In the genomic region with DNA sequence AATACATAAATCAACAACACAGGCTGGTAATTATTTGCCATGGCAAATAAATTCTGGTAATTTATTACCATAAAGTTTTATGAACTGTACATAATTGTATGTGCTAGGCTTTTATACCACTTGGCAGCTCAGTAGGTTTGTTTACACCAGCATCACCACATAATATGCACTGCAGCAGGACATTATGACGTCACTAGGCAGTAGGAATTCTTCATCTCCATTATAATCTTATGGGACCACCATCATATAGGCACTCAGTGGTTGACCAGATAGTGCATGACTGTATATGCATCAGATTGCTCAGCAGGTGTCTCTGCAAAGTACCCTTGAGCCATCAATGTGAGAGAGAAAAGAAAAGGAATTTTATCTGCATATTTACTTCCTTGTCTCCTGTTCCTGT, we compare ENCODE assay signal across 1 cellular context.
TF ChIP-seq lines count a peak whose summit lies in the region.

No MANE protein-coding gene starts in this region.

TF ChIP-seq in GM23338, 12 proteins besides CTCF, POLR2A, EP300 and RAD21 (continued from another document):
- TF ChIP-seq, protein P1, sequence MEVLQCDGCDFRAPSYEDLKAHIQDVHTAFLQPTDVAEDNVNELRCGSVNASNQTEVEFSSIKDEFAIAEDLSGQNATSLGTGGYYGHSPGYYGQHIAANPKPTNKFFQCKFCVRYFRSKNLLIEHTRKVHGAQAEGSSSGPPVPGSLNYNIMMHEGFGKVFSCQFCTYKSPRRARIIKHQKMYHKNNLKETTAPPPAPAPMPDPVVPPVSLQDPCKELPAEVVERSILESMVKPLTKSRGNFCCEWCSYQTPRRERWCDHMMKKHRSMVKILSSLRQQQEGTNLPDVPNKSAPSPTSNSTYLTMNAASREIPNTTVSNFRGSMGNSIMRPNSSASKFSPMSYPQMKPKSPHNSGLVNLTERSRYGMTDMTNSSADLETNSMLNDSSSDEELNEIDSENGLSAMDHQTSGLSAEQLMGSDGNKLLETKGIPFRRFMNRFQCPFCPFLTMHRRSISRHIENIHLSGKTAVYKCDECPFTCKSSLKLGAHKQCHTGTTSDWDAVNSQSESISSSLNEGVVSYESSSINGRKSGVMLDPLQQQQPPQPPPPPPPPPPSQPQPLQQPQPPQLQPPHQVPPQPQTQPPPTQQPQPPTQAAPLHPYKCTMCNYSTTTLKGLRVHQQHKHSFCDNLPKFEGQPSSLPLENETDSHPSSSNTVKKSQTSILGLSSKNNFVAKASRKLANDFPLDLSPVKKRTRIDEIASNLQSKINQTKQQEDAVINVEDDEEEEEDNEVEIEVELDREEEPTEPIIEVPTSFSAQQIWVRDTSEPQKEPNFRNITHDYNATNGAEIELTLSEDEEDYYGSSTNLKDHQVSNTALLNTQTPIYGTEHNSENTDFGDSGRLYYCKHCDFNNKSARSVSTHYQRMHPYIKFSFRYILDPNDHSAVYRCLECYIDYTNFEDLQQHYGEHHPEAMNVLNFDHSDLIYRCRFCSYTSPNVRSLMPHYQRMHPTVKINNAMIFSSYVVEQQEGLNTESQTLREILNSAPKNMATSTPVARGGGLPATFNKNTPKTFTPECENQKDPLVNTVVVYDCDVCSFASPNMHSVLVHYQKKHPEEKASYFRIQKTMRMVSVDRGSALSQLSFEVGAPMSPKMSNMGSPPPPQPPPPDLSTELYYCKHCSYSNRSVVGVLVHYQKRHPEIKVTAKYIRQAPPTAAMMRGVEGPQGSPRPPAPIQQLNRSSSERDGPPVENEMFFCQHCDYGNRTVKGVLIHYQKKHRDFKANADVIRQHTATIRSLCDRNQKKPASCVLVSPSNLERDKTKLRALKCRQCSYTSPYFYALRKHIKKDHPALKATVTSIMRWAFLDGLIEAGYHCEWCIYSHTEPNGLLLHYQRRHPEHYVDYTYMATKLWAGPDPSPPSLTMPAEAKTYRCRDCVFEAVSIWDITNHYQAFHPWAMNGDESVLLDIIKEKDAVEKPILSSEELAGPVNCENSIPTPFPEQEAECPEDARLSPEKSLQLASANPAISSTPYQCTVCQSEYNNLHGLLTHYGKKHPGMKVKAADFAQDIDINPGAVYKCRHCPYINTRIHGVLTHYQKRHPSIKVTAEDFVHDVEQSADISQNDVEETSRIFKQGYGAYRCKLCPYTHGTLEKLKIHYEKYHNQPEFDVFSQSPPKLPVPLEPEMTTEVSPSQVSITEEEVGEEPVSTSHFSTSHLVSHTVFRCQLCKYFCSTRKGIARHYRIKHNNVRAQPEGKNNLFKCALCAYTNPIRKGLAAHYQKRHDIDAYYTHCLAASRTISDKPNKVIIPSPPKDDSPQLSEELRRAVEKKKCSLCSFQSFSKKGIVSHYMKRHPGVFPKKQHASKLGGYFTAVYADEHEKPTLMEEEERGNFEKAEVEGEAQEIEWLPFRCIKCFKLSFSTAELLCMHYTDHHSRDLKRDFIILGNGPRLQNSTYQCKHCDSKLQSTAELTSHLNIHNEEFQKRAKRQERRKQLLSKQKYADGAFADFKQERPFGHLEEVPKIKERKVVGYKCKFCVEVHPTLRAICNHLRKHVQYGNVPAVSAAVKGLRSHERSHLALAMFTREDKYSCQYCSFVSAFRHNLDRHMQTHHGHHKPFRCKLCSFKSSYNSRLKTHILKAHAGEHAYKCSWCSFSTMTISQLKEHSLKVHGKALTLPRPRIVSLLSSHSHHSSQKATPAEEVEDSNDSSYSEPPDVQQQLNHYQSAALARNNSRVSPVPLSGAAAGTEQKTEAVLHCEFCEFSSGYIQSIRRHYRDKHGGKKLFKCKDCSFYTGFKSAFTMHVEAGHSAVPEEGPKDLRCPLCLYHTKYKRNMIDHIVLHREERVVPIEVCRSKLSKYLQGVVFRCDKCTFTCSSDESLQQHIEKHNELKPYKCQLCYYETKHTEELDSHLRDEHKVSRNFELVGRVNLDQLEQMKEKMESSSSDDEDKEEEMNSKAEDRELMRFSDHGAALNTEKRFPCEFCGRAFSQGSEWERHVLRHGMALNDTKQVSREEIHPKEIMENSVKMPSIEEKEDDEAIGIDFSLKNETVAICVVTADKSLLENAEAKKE (CRISPR knock-in tag; IDR thresholded peaks at IDR 0.05), result no peak
- no peak for TF ChIP-seq NANOG (IDR thresholded peaks at IDR 0.05; ENCODE audit: borderline replicate concordance)
- TF ChIP-seq EZH2phosphoT487 (IDR thresholded peaks at IDR 0.05; ENCODE audit: unreplicated experiment), result no peak
- TF ChIP-seq, protein P2, sequence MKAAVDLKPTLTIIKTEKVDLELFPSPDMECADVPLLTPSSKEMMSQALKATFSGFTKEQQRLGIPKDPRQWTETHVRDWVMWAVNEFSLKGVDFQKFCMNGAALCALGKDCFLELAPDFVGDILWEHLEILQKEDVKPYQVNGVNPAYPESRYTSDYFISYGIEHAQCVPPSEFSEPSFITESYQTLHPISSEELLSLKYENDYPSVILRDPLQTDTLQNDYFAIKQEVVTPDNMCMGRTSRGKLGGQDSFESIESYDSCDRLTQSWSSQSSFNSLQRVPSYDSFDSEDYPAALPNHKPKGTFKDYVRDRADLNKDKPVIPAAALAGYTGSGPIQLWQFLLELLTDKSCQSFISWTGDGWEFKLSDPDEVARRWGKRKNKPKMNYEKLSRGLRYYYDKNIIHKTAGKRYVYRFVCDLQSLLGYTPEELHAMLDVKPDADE (IDR thresholded peaks at IDR 0.05), result no peak
